ENCODE assay signal across 1 cellular context in the genomic region with DNA sequence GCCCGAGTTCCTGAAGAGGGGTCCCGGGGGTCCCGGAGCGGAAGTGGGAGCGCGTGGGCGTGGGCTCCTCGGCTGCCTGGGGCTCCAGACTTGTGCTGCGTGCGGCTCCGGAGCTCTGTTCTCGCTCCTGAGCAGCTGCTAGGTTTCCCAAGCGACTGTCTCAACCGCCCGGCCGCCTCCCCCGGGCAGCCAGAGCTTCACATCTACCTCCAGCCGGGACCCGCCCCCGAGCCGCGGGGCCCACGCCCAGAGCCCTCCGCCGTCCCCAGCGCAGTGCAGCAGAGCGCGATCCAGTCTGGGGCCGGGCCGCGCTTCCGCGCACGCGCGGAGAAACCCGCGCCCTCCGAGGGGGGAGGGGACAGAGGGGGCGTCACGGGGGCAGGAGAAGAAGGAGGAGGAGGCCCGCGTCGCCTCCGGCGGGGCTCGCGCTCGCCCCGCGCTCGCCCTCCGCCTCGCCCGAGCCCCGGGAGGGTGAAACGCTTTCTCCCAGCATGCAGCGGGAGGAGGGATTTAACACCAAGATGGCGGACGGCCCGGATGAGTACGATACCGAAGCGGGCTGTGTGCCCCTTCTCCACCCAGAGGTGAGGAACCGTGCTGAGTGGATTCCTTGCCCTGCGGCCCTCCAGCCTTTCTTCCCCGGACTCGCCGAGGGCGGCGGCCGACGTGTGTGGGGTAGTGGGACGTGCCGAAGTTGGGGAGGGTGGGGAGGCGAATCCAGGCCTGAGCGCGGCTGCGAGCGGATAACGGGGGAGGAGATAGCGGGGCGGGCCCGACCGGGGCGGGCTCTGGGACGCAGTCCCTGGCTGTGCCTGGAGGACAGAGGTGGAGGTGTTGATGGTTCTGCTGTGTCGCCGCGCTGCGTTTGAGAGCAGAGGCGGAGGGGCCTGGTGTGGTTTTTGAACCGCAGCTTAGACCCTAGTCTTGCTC.
TF ChIP-seq lines count a peak whose summit lies in the region.

A gene with protein sequence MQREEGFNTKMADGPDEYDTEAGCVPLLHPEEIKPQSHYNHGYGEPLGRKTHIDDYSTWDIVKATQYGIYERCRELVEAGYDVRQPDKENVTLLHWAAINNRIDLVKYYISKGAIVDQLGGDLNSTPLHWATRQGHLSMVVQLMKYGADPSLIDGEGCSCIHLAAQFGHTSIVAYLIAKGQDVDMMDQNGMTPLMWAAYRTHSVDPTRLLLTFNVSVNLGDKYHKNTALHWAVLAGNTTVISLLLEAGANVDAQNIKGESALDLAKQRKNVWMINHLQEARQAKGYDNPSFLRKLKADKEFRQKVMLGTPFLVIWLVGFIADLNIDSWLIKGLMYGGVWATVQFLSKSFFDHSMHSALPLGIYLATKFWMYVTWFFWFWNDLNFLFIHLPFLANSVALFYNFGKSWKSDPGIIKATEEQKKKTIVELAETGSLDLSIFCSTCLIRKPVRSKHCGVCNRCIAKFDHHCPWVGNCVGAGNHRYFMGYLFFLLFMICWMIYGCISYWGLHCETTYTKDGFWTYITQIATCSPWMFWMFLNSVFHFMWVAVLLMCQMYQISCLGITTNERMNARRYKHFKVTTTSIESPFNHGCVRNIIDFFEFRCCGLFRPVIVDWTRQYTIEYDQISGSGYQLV (plus strand): TSS at position 370 of the 930 bp plus-strand sequence. CDS start 122 bp downstream, at position 492.

TF ChIP-seq in HepG2, 621 proteins besides CTCF, POLR2A, EP300 and RAD21 (continued from another document and continues in another):
- TF ChIP-seq, protein P1, sequence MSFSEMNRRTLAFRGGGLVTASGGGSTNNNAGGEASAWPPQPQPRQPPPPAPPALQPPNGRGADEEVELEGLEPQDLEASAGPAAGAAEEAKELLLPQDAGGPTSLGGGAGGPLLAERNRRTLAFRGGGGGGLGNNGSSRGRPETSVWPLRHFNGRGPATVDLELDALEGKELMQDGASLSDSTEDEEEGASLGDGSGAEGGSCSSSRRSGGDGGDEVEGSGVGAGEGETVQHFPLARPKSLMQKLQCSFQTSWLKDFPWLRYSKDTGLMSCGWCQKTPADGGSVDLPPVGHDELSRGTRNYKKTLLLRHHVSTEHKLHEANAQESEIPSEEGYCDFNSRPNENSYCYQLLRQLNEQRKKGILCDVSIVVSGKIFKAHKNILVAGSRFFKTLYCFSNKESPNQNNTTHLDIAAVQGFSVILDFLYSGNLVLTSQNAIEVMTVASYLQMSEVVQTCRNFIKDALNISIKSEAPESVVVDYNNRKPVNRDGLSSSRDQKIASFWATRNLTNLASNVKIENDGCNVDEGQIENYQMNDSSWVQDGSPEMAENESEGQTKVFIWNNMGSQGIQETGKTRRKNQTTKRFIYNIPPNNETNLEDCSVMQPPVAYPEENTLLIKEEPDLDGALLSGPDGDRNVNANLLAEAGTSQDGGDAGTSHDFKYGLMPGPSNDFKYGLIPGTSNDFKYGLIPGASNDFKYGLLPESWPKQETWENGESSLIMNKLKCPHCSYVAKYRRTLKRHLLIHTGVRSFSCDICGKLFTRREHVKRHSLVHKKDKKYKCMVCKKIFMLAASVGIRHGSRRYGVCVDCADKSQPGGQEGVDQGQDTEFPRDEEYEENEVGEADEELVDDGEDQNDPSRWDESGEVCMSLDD (CRISPR knock-in tag; IDR thresholded peaks at IDR 0.05; ENCODE audit: borderline replicate concordance): no peak
- TF ChIP-seq ZNF788 (CRISPR knock-in tag; IDR thresholded peaks at IDR 0.05; ENCODE audit: borderline replicate concordance): peak; percentile 66; the same call in 1 of the 2 replicates
- TF ChIP-seq POLR2AphosphoS2 (IDR thresholded peaks at IDR 0.05; ENCODE audit: low read depth, low read length): no peak
- no peak for TF ChIP-seq ZNF550 (CRISPR knock-in tag; IDR thresholded peaks at IDR 0.05; ENCODE audit: borderline replicate concordance)
- no peak for TF ChIP-seq ATM (IDR thresholded peaks at IDR 0.05; ENCODE audit: borderline replicate concordance)
- no peak for TF ChIP-seq U2AF2 (IDR thresholded peaks at IDR 0.05; ENCODE audit: low read depth, low read length)
- no peak for TF ChIP-seq ZNF460 (CRISPR knock-in tag; IDR thresholded peaks at IDR 0.05; ENCODE audit: borderline replicate concordance)
- TF ChIP-seq, protein P2, sequence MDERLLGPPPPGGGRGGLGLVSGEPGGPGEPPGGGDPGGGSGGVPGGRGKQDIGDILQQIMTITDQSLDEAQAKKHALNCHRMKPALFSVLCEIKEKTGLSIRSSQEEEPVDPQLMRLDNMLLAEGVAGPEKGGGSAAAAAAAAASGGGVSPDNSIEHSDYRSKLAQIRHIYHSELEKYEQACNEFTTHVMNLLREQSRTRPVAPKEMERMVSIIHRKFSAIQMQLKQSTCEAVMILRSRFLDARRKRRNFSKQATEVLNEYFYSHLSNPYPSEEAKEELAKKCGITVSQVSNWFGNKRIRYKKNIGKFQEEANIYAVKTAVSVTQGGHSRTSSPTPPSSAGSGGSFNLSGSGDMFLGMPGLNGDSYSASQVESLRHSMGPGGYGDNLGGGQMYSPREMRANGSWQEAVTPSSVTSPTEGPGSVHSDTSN (CRISPR knock-in tag; IDR thresholded peaks at IDR 0.05): no peak
- TF ChIP-seq ATF7 (IDR thresholded peaks at IDR 0.05): no peak
- TF ChIP-seq ATF7 (CRISPR knock-in tag; IDR thresholded peaks at IDR 0.05): 0 out of 2 replicates have a peak, but pooled peaks have one; percentile 5
- TF ChIP-seq MBD4 (IDR thresholded peaks at IDR 0.05; ENCODE audit: borderline replicate concordance, low read length): no peak
- TF ChIP-seq ZNF292 (CRISPR knock-in tag; IDR thresholded peaks at IDR 0.05; ENCODE audit: borderline replicate concordance, low read depth): peak; percentile 73; the same call in 1 of the 2 replicates
- TF ChIP-seq ZNF678 (CRISPR knock-in tag; IDR thresholded peaks at IDR 0.05): 0 out of 2 replicates have a peak, but pooled peaks have one; percentile 22
- peak; percentile 88 for TF ChIP-seq ZMYM4 (CRISPR knock-in tag; IDR thresholded peaks at IDR 0.05)
- no peak for TF ChIP-seq NFE2 (CRISPR knock-in tag; IDR thresholded peaks at IDR 0.05)
- no peak for TF ChIP-seq FOSL1 (CRISPR knock-in tag; IDR thresholded peaks at IDR 0.05; ENCODE audit: borderline replicate concordance)
- no peak for TF ChIP-seq NFATC3 (CRISPR knock-in tag; IDR thresholded peaks at IDR 0.05)
- TF ChIP-seq ZNF333 (CRISPR knock-in tag; IDR thresholded peaks at IDR 0.05; ENCODE audit: borderline replicate concordance): no peak
- TF ChIP-seq SKI (IDR thresholded peaks at IDR 0.05; ENCODE audit: partially characterized antibody): no peak
- TF ChIP-seq KMT2A (CRISPR knock-in tag; IDR thresholded peaks at IDR 0.05): peak; percentile 71; the same call in 1 of the 2 replicates
- 0 out of 2 replicates have a peak, but pooled peaks have one; percentile 75 for TF ChIP-seq ZNF841 (CRISPR knock-in tag; IDR thresholded peaks at IDR 0.05; ENCODE audit: borderline replicate concordance)
- no peak for TF ChIP-seq ZFP36L1 (CRISPR knock-in tag; IDR thresholded peaks at IDR 0.05)
- TF ChIP-seq PCBP1 (IDR thresholded peaks at IDR 0.05; ENCODE audit: borderline replicate concordance, low read depth, low read length): peak; percentile 15; the same call in 1 of the 2 replicates
- TF ChIP-seq, protein P3, sequence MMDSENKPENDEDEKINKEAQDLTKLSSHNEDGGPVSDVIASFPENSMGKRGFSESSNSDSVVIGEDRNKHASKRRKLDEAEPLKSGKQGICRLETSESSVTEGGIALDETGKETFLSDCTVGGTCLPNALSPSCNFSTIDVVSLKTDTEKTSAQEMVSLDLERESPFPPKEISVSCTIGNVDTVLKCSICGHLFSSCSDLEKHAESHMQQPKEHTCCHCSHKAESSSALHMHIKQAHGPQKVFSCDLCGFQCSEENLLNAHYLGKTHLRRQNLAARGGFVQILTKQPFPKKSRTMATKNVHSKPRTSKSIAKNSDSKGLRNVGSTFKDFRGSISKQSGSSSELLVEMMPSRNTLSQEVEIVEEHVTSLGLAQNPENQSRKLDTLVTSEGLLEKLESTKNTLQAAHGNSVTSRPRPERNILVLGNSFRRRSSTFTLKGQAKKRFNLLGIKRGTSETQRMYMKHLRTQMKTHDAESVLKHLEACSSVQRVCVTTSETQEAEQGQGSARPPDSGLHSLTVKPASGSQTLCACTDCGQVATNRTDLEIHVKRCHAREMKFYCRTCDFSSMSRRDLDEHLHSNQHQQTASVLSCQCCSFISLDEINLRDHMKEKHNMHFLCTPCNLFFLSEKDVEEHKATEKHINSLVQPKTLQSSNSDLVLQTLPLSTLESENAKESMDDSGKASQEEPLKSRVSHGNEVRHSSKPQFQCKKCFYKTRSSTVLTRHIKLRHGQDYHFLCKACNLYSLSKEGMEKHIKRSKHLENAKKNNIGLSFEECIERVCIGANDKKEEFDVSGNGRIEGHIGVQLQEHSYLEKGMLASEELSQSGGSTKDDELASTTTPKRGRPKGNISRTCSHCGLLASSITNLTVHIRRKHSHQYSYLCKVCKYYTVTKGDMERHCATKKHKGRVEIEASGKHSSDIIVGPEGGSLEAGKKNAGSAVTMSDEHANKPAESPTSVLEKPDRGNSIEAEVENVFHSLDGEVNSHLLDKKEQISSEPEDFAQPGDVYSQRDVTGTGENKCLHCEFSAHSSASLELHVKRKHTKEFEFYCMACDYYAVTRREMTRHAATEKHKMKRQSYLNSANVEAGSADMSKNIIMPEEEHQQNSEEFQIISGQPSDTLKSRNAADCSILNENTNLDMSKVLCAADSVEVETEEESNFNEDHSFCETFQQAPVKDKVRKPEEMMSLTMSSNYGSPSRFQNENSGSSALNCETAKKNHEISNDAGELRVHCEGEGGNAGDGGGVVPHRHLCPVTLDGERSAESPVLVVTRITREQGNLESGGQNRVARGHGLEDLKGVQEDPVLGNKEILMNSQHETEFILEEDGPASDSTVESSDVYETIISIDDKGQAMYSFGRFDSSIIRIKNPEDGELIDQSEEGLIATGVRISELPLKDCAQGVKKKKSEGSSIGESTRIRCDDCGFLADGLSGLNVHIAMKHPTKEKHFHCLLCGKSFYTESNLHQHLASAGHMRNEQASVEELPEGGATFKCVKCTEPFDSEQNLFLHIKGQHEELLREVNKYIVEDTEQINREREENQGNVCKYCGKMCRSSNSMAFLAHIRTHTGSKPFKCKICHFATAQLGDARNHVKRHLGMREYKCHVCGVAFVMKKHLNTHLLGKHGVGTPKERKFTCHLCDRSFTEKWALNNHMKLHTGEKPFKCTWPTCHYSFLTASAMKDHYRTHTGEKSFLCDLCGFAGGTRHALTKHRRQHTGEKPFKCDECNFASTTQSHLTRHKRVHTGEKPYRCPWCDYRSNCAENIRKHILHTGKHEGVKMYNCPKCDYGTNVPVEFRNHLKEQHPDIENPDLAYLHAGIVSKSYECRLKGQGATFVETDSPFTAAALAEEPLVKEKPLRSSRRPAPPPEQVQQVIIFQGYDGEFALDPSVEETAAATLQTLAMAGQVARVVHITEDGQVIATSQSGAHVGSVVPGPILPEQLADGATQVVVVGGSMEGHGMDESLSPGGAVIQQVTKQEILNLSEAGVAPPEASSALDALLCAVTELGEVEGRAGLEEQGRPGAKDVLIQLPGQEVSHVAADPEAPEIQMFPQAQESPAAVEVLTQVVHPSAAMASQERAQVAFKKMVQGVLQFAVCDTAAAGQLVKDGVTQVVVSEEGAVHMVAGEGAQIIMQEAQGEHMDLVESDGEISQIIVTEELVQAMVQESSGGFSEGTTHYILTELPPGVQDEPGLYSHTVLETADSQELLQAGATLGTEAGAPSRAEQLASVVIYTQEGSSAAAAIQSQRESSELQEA (CRISPR knock-in tag; IDR thresholded peaks at IDR 0.05; ENCODE audit: not compliant biosample characterization): no peak
- peak; percentile 97 for TF ChIP-seq ZNF510 (CRISPR knock-in tag; IDR thresholded peaks at IDR 0.05; ENCODE audit: low read depth)
- no peak for TF ChIP-seq TAF15 (IDR thresholded peaks at IDR 0.05; ENCODE audit: low read depth, low read length, poor library complexity, severe bottlenecking)
- no peak; the same call in 1 of the 2 replicates for TF ChIP-seq ZNF263 (CRISPR knock-in tag; IDR thresholded peaks at IDR 0.05)
- TF ChIP-seq, protein P4, sequence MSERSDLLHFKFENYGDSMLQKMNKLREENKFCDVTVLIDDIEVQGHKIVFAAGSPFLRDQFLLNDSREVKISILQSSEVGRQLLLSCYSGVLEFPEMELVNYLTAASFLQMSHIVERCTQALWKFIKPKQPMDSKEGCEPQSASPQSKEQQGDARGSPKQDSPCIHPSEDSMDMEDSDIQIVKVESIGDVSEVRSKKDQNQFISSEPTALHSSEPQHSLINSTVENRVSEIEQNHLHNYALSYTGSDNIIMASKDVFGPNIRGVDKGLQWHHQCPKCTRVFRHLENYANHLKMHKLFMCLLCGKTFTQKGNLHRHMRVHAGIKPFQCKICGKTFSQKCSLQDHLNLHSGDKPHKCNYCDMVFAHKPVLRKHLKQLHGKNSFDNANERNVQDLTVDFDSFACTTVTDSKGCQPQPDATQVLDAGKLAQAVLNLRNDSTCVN (CRISPR knock-in tag; IDR thresholded peaks at IDR 0.05; ENCODE audit: borderline replicate concordance): peak; percentile 38
- no peak for TF ChIP-seq NR2F6 (IDR thresholded peaks at IDR 0.05)
- TF ChIP-seq NR2F6 (CRISPR knock-in tag; IDR thresholded peaks at IDR 0.05): no peak
- no peak for TF ChIP-seq TP53 (CRISPR knock-in tag; conservative IDR thresholded peaks at IDR 0.05)
- 0 out of 2 replicates have a peak, but pooled peaks have one; percentile 61 for TF ChIP-seq ZNF33A (CRISPR knock-in tag; IDR thresholded peaks at IDR 0.05; ENCODE audit: borderline replicate concordance)
- no peak for TF ChIP-seq KLF13 (CRISPR knock-in tag; IDR thresholded peaks at IDR 0.05)
- TF ChIP-seq, protein P5, sequence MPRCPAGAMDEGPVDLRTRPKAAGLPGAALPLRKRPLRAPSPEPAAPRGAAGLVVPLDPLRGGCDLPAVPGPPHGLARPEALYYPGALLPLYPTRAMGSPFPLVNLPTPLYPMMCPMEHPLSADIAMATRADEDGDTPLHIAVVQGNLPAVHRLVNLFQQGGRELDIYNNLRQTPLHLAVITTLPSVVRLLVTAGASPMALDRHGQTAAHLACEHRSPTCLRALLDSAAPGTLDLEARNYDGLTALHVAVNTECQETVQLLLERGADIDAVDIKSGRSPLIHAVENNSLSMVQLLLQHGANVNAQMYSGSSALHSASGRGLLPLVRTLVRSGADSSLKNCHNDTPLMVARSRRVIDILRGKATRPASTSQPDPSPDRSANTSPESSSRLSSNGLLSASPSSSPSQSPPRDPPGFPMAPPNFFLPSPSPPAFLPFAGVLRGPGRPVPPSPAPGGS (CRISPR knock-in tag; IDR thresholded peaks at IDR 0.05): peak; percentile 29; the same call in 1 of the 2 replicates
- peak; percentile 23 for TF ChIP-seq MIER3 (CRISPR knock-in tag; IDR thresholded peaks at IDR 0.05; ENCODE audit: borderline replicate concordance)
- no peak for TF ChIP-seq PHF5A (CRISPR knock-in tag; IDR thresholded peaks at IDR 0.05; ENCODE audit: low read depth, unreplicated experiment)
- peak; percentile 48; the same call in 1 of the 2 replicates for TF ChIP-seq LCORL (IDR thresholded peaks at IDR 0.05)
- peak; percentile 81 for TF ChIP-seq LCORL (CRISPR knock-in tag; IDR thresholded peaks at IDR 0.05)
- no peak for TF ChIP-seq NBN (conservative IDR thresholded peaks at IDR 0.05)
- TF ChIP-seq REXO4 (CRISPR knock-in tag; IDR thresholded peaks at IDR 0.05; ENCODE audit: borderline replicate concordance): no peak
- no peak; the same call in 1 of the 2 replicates for TF ChIP-seq ZSCAN21 (CRISPR knock-in tag; IDR thresholded peaks at IDR 0.05; ENCODE audit: borderline replicate concordance)
- no peak for TF ChIP-seq JDP2 (CRISPR knock-in tag; IDR thresholded peaks at IDR 0.05; ENCODE audit: borderline replicate concordance)
